Comparison of ENCODE assay signal across 17 cellular contexts in the genomic region with DNA sequence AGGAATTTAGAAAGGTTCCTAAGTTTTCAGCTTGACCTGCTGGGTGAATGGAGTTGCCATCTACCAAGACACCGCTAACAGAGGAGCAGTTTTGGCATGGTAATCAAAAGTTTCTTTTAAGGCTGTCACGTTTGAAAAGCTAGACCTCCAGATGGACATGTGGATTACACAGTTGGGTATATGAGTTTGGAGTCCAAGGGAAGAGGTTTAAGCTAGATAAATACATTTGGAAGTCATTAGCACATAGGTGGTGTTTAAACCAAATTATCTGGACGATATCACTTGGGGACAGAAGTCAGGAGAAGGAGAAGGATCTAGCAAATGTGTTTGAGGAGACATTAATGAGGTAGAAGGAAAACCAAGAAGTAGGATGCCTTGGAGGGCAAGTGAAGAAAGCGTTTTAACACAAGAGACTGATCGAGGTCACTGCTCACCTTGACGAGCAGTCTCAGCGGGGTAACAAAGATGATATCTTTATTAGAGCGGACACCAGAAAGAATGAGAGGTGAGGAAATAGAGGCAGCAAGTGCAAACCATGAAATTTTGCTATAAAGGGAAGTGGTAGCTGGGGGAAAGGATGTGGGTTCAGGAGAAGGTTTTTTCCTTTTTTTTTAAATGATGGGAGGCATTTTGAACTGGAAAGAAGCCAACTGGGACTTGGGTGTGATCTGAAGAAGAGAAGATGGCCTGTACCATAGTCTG. TPM values are rescaled to one million over a fixed set of nuclear protein-coding genes. Genes with fewer than 3 reads are reported as not detected.
DNase-seq lines count a peak whose midpoint lies in the region; ATAC-seq and TF ChIP-seq lines count a peak whose summit lies in the region.
"Had no signal": no experiment of that assay in that cellular context is flagged by ENCODE, and none has a peak within 500 bp of the region (broad histone marks: within the 10 kb centered on the region; RNA-seq: fewer than 3 reads in every experiment).

No MANE protein-coding gene starts in this region.

- H2AFZ ChIP-seq in GM23248: no peak overlapping the region

- TF ChIP-seq CTCF in neutrophil (IDR thresholded peaks at IDR 0.05): no peak

- CTCF ChIA-PET in activated CD8-positive, alpha-beta memory T cell treated with anti-CD3 and anti-CD28 coated beads, Interleukin-2, amount 10 ng/mL, durations not matched to agents 7 days and 5 days (lab: Charles Lee): interaction anchor here (0.7 to 1.9 kb wide), 9 partner anchors 8 to 101 kb away, joined by 3 to 7 read pairs (median 4); partner anchors contain the start of genes APEX1, OSGEP, PIP4P1 and PNP
- CTCF ChIA-PET in activated CD4-positive, alpha-beta memory T cell treated with anti-CD3 and anti-CD28 coated beads, Interleukin-2, amount 10 ng/mL, durations not matched to agents 7 days and 5 days (lab: Charles Lee): interaction anchor here (0.6 to 2.9 kb wide), 8 partner anchors 12 to 460 kb away, joined by 3 to 13 read pairs (median 3); partner anchors contain the start of genes APEX1, OSGEP, PARP2 and PNP

- H3K27ac ChIP-seq in neutrophil (peak overlapping the region; percentile 47), GM23248 (no peak overlapping the region)
- H3K27ac ChIP-seq: ascending aorta, gastroesophageal sphincter, prostate gland had no signal

- H3K36me3 ChIP-seq in neutrophil (no peaks in the 10 kb centered on the region), GM23248 (ENCODE audit: low read depth) (no peaks in the 10 kb centered on the region)
- H3K36me3 ChIP-seq: ascending aorta, gastroesophageal sphincter, prostate gland had no signal

- peaks cover 1% of the 10 kb centered on the region for H3K36me3 Mint-ChIP-seq in activated CD8-positive, alpha-beta memory T cell treated with anti-CD3 and anti-CD28 coated beads, Interleukin-2, amount 10 ng/mL, durations not matched to agents 7 days and 5 days
- H3K36me3 Mint-ChIP-seq in activated CD4-positive, alpha-beta memory T cell treated with anti-CD3 and anti-CD28 coated beads, Interleukin-2, amount 10 ng/mL, durations not matched to agents 7 days and 5 days (ENCODE audit: low read depth): no peaks in the 10 kb centered on the region

- no peaks in the 10 kb centered on the region for H3K79me2 ChIP-seq in GM23248 (ENCODE audit: insufficient read depth)

- H3K27me3 ChIP-seq in neutrophil (no peaks in the 10 kb centered on the region), GM23248 (replicated peaks; ENCODE audit: insufficient read depth) (no peaks in the 10 kb centered on the region)
- H3K27me3 ChIP-seq: ascending aorta had no signal

- H3K9me3 ChIP-seq in neutrophil: no peaks in the 10 kb centered on the region
- no peaks in the 10 kb centered on the region for H3K9me3 ChIP-seq in GM23248 (ENCODE audit: low read depth)
- H3K9me3 ChIP-seq: ascending aorta, gastroesophageal sphincter, prostate gland had no signal

- peak overlapping the region; percentile 8 for H3K4me3 Mint-ChIP-seq in activated CD8-positive, alpha-beta memory T cell treated with anti-CD3 and anti-CD28 coated beads, Interleukin-2, amount 10 ng/mL, durations not matched to agents 7 days and 5 days
- no peak overlapping the region for H3K4me3 Mint-ChIP-seq in activated CD4-positive, alpha-beta memory T cell treated with anti-CD3 and anti-CD28 coated beads, Interleukin-2, amount 10 ng/mL, durations not matched to agents 7 days and 5 days

- in situ Hi-C loops in GM23248 (cut with MboI): no loop called here

- H3K9me3 Mint-ChIP-seq in activated CD8-positive, alpha-beta memory T cell treated with anti-CD3 and anti-CD28 coated beads, Interleukin-2, amount 10 ng/mL, durations not matched to agents 7 days and 5 days (ENCODE audit: low read depth): no peaks in the 10 kb centered on the region
- no peaks in the 10 kb centered on the region for H3K9me3 Mint-ChIP-seq in activated CD4-positive, alpha-beta memory T cell treated with anti-CD3 and anti-CD28 coated beads, Interleukin-2, amount 10 ng/mL, durations not matched to agents 7 days and 5 days

- no peak overlapping the region for H3K9ac ChIP-seq in GM23248

- DNase-seq in activated CD8-positive, alpha-beta memory T cell treated with anti-CD3 and anti-CD28 coated beads, Interleukin-2, amount 10 ng/mL, durations not matched to agents 7 days and 5 days: no peak
- no peak for DNase-seq in activated CD8-positive, alpha-beta memory T cell treated with anti-CD3 and anti-CD28 coated beads, Interleukin-2, amount 50 U/mL, for 4 hours
- DNase-seq in Kasumi-1 (lab: John Stamatoyannopoulos, UW) (peak; percentile 53 to 63), GM23248 (no peak), NK-92 (lab: John Stamatoyannopoulos, UW; ENCODE audit: unreplicated experiment) (no peak)
- DNase-seq in activated CD4-positive, alpha-beta memory T cell treated with anti-CD3 and anti-CD28 coated beads, Interleukin-2, amount 10 ng/mL, durations not matched to agents 7 days and 5 days: no peak
- DNase-seq: activated CD4-positive, CD25-positive, alpha-beta regulatory T cell treated with anti-CD3 and anti-CD28 coated beads, Interleukin-2, amount 50 U/mL, for 72 hours; Karpas-422; NCI-H187 treated with DMSO at 0.1 percent for 48 hours; NCI-H510A treated with DMSO at 0.1 percent for 48 hours; stimulated activated naive CD4-positive, alpha-beta T cell treated with Interleukin-2 at 50 U/mL for 16 hours had no signal

- H3K4me1 ChIP-seq in neutrophil (ENCODE audit: control insufficient read depth in 1 of 2, insufficient read depth in 1 of 2, low read depth in 1 of 2, low read length in 1 of 2): peaks cover 34 to 42% of the 10 kb centered on the region in 2 experiments
- H3K4me1 ChIP-seq in GM23248 (ENCODE audit: insufficient read depth): no peaks in the 10 kb centered on the region
- H3K4me1 ChIP-seq: ascending aorta, gastroesophageal sphincter, prostate gland had no signal

- H4K20me1 ChIP-seq in GM23248 (ENCODE audit: insufficient read depth): no peaks in the 10 kb centered on the region

- H3K9me2 ChIP-seq in GM23248 (ENCODE audit: insufficient read depth): no peaks in the 10 kb centered on the region

- no peak for ATAC-seq in activated CD8-positive, alpha-beta memory T cell treated with anti-CD3 and anti-CD28 coated beads, Interleukin-2, amount 10 ng/mL, durations not matched to agents 7 days and 5 days
- no peak for ATAC-seq in GM19455 (IDR thresholded peaks at IDR 0.05; ENCODE audit: unreplicated experiment)
- ATAC-seq: gastroesophageal sphincter had no signal

- no peaks in the 10 kb centered on the region for H3K27me3 Mint-ChIP-seq in activated CD8-positive, alpha-beta memory T cell treated with anti-CD3 and anti-CD28 coated beads, Interleukin-2, amount 10 ng/mL, durations not matched to agents 7 days and 5 days
- no peaks in the 10 kb centered on the region for H3K27me3 Mint-ChIP-seq in activated CD4-positive, alpha-beta memory T cell treated with anti-CD3 and anti-CD28 coated beads, Interleukin-2, amount 10 ng/mL, durations not matched to agents 7 days and 5 days

- H3F3A ChIP-seq in GM23248 (ENCODE audit: insufficient read depth): no peaks in the 10 kb centered on the region

- no peak overlapping the region for H3K4me2 ChIP-seq in GM23248 (ENCODE audit: unreplicated experiment)

- H3K4me1 Mint-ChIP-seq in activated CD8-positive, alpha-beta memory T cell treated with anti-CD3 and anti-CD28 coated beads, Interleukin-2, amount 10 ng/mL, durations not matched to agents 7 days and 5 days: peaks cover 53% of the 10 kb centered on the region
- H3K4me1 Mint-ChIP-seq in activated CD4-positive, alpha-beta memory T cell treated with anti-CD3 and anti-CD28 coated beads, Interleukin-2, amount 10 ng/mL, durations not matched to agents 7 days and 5 days: peaks cover 53% of the 10 kb centered on the region

- 44 to 51% methylated on average over 8 of the region's 8 CpGs for WGBS in GM23248 (ENCODE audit: low coverage in 1 of 2, low lambda C conversion rate in 2 of 2, missing lambda C conversion rate in 2 of 2), 2 experiments

- peak overlapping the region; percentile 27 for H3K27ac Mint-ChIP-seq in activated CD8-positive, alpha-beta memory T cell treated with anti-CD3 and anti-CD28 coated beads, Interleukin-2, amount 10 ng/mL, durations not matched to agents 7 days and 5 days
- peak overlapping the region; percentile 24 for H3K27ac Mint-ChIP-seq in activated CD4-positive, alpha-beta memory T cell treated with anti-CD3 and anti-CD28 coated beads, Interleukin-2, amount 10 ng/mL, durations not matched to agents 7 days and 5 days

- POLR2A ChIA-PET in activated CD4-positive, alpha-beta memory T cell treated with anti-CD3 and anti-CD28 coated beads, Interleukin-2, amount 10 ng/mL, durations not matched to agents 7 days and 5 days (lab: Charles Lee): interaction anchor here (1.0 to 5.8 kb wide), 8 partner anchors 9 to 144 kb away, joined by 3 to 66 read pairs (median 17); partner anchors contain the start of genes PARP2, PIP4P1 and PNP

- H3K4me3 ChIP-seq in neutrophil (ENCODE audit: low read depth in 1 of 2, low read length in 1 of 2) (no peak overlapping the region), GM23248 (no peak overlapping the region)
- H3K4me3 ChIP-seq: ascending aorta, gastroesophageal sphincter, prostate gland had no signal

RNA-seq across cellular contexts. Expression of gene PNP, which starts 17.6 kb away (rescaled TPM):
- total RNA-seq in activated CD8-positive, alpha-beta memory T cell treated with anti-CD3 and anti-CD28 coated beads, Interleukin-2, amount 10 ng/mL, durations not matched to agents 7 days and 5 days: 100 to 1,000 TPM; 173 to 194 TPM
- 100 to 1,000 TPM; 207 to 210 TPM for total RNA-seq in activated CD4-positive, alpha-beta memory T cell treated with anti-CD3 and anti-CD28 coated beads, Interleukin-2, amount 10 ng/mL, durations not matched to agents 7 days and 5 days
- 23.6 and 39.6 TPM in 2 replicates for total RNA-seq in GM23248 (2014; rRNA removed; shearing (Covaris generic))
- 20.8 and 24.6 TPM in 2 replicates for polyA plus RNA-seq in GM23248 (2016; fragmentation: Nextera tagmentation; extraction: Ambion mirVana)

RNA-seq across cellular contexts. Expression of gene RNASE10, which starts 18.5 kb away (rescaled TPM):
- under 1 TPM; 0.30 to 0.67 TPM for total RNA-seq in activated CD8-positive, alpha-beta memory T cell treated with anti-CD3 and anti-CD28 coated beads, Interleukin-2, amount 10 ng/mL, durations not matched to agents 7 days and 5 days
- total RNA-seq in activated CD4-positive, alpha-beta memory T cell treated with anti-CD3 and anti-CD28 coated beads, Interleukin-2, amount 10 ng/mL, durations not matched to agents 7 days and 5 days: under 1 TPM in 1 of 2 experiments, not detected in 1; 0.50 TPM
- not detected in 2 replicates for total RNA-seq in GM23248 (2014; rRNA removed; shearing (Covaris generic))
- polyA plus RNA-seq in GM23248 (2016; fragmentation: Nextera tagmentation; extraction: Ambion mirVana): not detected in 2 replicates
- total RNA-seq: ascending aorta had no signal
- polyA plus RNA-seq: liver had no signal

RNA-seq across cellular contexts. Expression of gene PIP4P1, which starts 25.6 kb away (rescaled TPM):
- total RNA-seq in activated CD8-positive, alpha-beta memory T cell treated with anti-CD3 and anti-CD28 coated beads, Interleukin-2, amount 10 ng/mL, durations not matched to agents 7 days and 5 days: 10 to 100 TPM; 30.9 to 31.7 TPM
- 10 to 100 TPM; 39.5 to 42.9 TPM for total RNA-seq in activated CD4-positive, alpha-beta memory T cell treated with anti-CD3 and anti-CD28 coated beads, Interleukin-2, amount 10 ng/mL, durations not matched to agents 7 days and 5 days
- total RNA-seq in GM23248 (2014; rRNA removed; shearing (Covaris generic)): 18.6 and 244 TPM in 2 replicates
- 21.6 and 22.1 TPM in 2 replicates for polyA plus RNA-seq in GM23248 (2016; fragmentation: Nextera tagmentation; extraction: Ambion mirVana)

RNA-seq across cellular contexts. Expression of gene APEX1, which starts 31.8 kb away (rescaled TPM):
- total RNA-seq in activated CD8-positive, alpha-beta memory T cell treated with anti-CD3 and anti-CD28 coated beads, Interleukin-2, amount 10 ng/mL, durations not matched to agents 7 days and 5 days: 100 to 1,000 TPM; 112 to 179 TPM
- total RNA-seq in activated CD4-positive, alpha-beta memory T cell treated with anti-CD3 and anti-CD28 coated beads, Interleukin-2, amount 10 ng/mL, durations not matched to agents 7 days and 5 days: 100 to 1,000 TPM in 1 of 2 experiments, 10 to 100 TPM in 1; 91.9 to 103 TPM
- total RNA-seq in GM23248 (2014; rRNA removed; shearing (Covaris generic)): 60.6 and 89.8 TPM in 2 replicates
- 124 and 129 TPM in 2 replicates for polyA plus RNA-seq in GM23248 (2016; fragmentation: Nextera tagmentation; extraction: Ambion mirVana)

RNA-seq across cellular contexts. Expression of gene OSGEP, which starts 32.2 kb away (rescaled TPM):
- total RNA-seq in activated CD8-positive, alpha-beta memory T cell treated with anti-CD3 and anti-CD28 coated beads, Interleukin-2, amount 10 ng/mL, durations not matched to agents 7 days and 5 days: 10 to 100 TPM; 42.8 to 53.0 TPM
- 10 to 100 TPM; 35.8 to 40.3 TPM for total RNA-seq in activated CD4-positive, alpha-beta memory T cell treated with anti-CD3 and anti-CD28 coated beads, Interleukin-2, amount 10 ng/mL, durations not matched to agents 7 days and 5 days
- total RNA-seq in GM23248 (2014; rRNA removed; shearing (Covaris generic)): 29.0 and 37.8 TPM in 2 replicates
- 24.1 and 24.2 TPM in 2 replicates for polyA plus RNA-seq in GM23248 (2016; fragmentation: Nextera tagmentation; extraction: Ambion mirVana)

Comparison
In these comparisons a context has a peak if more than half of its experiments do, and no peak if none do; other contexts are left out.
1. DNase-seq: peak in Kasumi-1 (2 of 2); none in activated CD8-positive, alpha-beta memory T cell treated with anti-CD3 and anti-CD28 coated beads, Interleukin-2, amount 10 ng/mL, durations not matched to agents 7 days and 5 days (single experiment), activated CD8-positive, alpha-beta memory T cell treated with anti-CD3 and anti-CD28 coated beads, Interleukin-2, amount 50 U/mL, for 4 hours (single experiment), activated CD4-positive, alpha-beta memory T cell treated with anti-CD3 and anti-CD28 coated beads, Interleukin-2, amount 10 ng/mL, durations not matched to agents 7 days and 5 days (single experiment), GM23248 (single experiment) and NK-92 (single experiment).